Comparison of ENCODE assay signal across 12 cellular contexts in genomic region chr1:39089811-39090519, GRCh38.
A peak's percentile ranks its signal among the peaks of the same experiment; 100 is the strongest.
DNase-seq lines count a peak whose midpoint lies in the region; ATAC-seq and TF ChIP-seq lines count a peak whose summit lies in the region.
"Had no signal": no experiment of that assay in that cellular context is flagged by ENCODE, and none has a peak within 500 bp of the region (broad histone marks: within the 10 kb centered on the region; RNA-seq: fewer than 3 reads in every experiment).

No MANE protein-coding gene starts in this region.

- H3K18ac ChIP-seq in IMR-90 (ENCODE audit: low read depth, low read length), result no peak overlapping the region

- H3K27me3 ChIP-seq in IMR-90 (ENCODE audit: control insufficient read depth, insufficient read depth, low read length) (no peaks in the 10 kb centered on the region), layer of hippocampus (ENCODE audit: control insufficient read depth, insufficient read depth, low read length) (no peaks in the 10 kb centered on the region), stomach smooth muscle (ENCODE audit: control insufficient read depth in 1 of 2, insufficient read depth in 2 of 2, low read length in 2 of 2) (no peaks in the 10 kb centered on the region)
- no peaks in the 10 kb centered on the region for H3K27me3 ChIP-seq in CD8-positive, alpha-beta memory T cell (ENCODE audit: insufficient read depth, low read length, poor library complexity, severe bottlenecking)

- H3K27me3 Mint-ChIP-seq in CD8-positive, alpha-beta memory T cell, result peaks cover 3 to 7% of the 10 kb centered on the region in 2 donors

- H3K14ac ChIP-seq in IMR-90 (replicated peaks; ENCODE audit: low read depth, low read length), result no peak overlapping the region

- H3K27ac ChIP-seq in IMR-90 (ENCODE audit: insufficient read depth, low read length), result no peak overlapping the region
- peak overlapping the region; percentile 78 for H3K27ac ChIP-seq in layer of hippocampus (ENCODE audit: low read depth, low read length)
- peak overlapping the region; percentile 18 for H3K27ac ChIP-seq in stomach smooth muscle (ENCODE audit: low read length)
- H3K27ac ChIP-seq in CD8-positive, alpha-beta memory T cell (ENCODE audit: low read depth, low read length), result no peak overlapping the region

- peak overlapping the region in 3 of 8 donors; percentile 63 to 96 (median 83) for H3K27ac Mint-ChIP-seq in CD8-positive, alpha-beta memory T cell
- H3K27ac Mint-ChIP-seq: activated CD4-positive, alpha-beta memory T cell treated with anti-CD3 and anti-CD28 coated beads, Interleukin-2, amount 10 ng/mL, durations not matched to agents 7 days and 5 days had no signal

- no peaks in the 10 kb centered on the region for H3K9me3 Mint-ChIP-seq in CD8-positive, alpha-beta memory T cell
- H3K9me3 Mint-ChIP-seq: activated CD4-positive, alpha-beta memory T cell treated with anti-CD3 and anti-CD28 coated beads, Interleukin-2, amount 10 ng/mL, durations not matched to agents 7 days and 5 days had no signal

- in situ Hi-C loops in IMR-90 (cut with MboI; ENCODE audit: low sequenced_read_pairs), result loop anchor here (5.0 kb wide), 1 partner anchor 228 kb away; no protein-coding TSS in a partner anchor

- H2BK120ac ChIP-seq in IMR-90 (ENCODE audit: low read depth, low read length), result no peak overlapping the region

- no peaks in the 10 kb centered on the region for H3K79me1 ChIP-seq in IMR-90 (ENCODE audit: low read depth in 1 of 2, low read length in 2 of 2)

- no peaks in the 10 kb centered on the region for H3K36me3 ChIP-seq in IMR-90 (ENCODE audit: control insufficient read depth, insufficient read depth, low read length)
- H3K36me3 ChIP-seq in stomach smooth muscle (ENCODE audit: control insufficient read depth in 2 of 2, insufficient read depth in 2 of 2, low read length in 2 of 2), result no peaks in the 10 kb centered on the region
- H3K36me3 ChIP-seq in CD8-positive, alpha-beta memory T cell (ENCODE audit: insufficient read depth, low read length), result no peaks in the 10 kb centered on the region
- no peaks in the 10 kb centered on the region for H3K36me3 ChIP-seq in mucosa of descending colon (ENCODE audit: low read depth)

- H3K4me2 ChIP-seq in IMR-90 (ENCODE audit: low read depth, low read length), result no peak overlapping the region

- no peak overlapping the region for H2BK20ac ChIP-seq in IMR-90 (ENCODE audit: low read depth, low read length)

- H4K5ac ChIP-seq in IMR-90 (ENCODE audit: low read depth, low read length), result no peak overlapping the region

- no peak overlapping the region for H3K4ac ChIP-seq in IMR-90 (ENCODE audit: low read depth, low read length)

- no peak overlapping the region for H3K56ac ChIP-seq in IMR-90 (ENCODE audit: extremely low read depth, insufficient read depth, low read length)

- no TSS peak for BruUV-seq in IMR-90 (replicated peaks; lab: Mats Ljungman, UMichigan)

- H2BK15ac ChIP-seq in IMR-90 (ENCODE audit: low read depth, low read length), result no peak overlapping the region

- TF ChIP-seq CTCF in IMR-90 (conservative IDR thresholded peaks at IDR 0.05; ENCODE audit: low read depth, low read length) (no peak), cardiac fibroblast (IDR thresholded peaks at IDR 0.05; ENCODE audit: low read depth, low read length) (no peak), mucosa of descending colon (IDR thresholded peaks at IDR 0.05) (no peak)

- peaks cover 0 to 1% (median 0%) of the 10 kb centered on the region in 3 donors for H3K36me3 Mint-ChIP-seq in CD8-positive, alpha-beta memory T cell

- H2BK5ac ChIP-seq in IMR-90 (ENCODE audit: low read depth, low read length, poor library complexity, severe bottlenecking), result no peak overlapping the region

- no peak overlapping the region for H4K8ac ChIP-seq in IMR-90 (ENCODE audit: low read depth in 2 of 2, low read length in 2 of 2)

- H3K9me3 ChIP-seq in IMR-90 (ENCODE audit: control insufficient read depth, insufficient read depth, low read length) (no peaks in the 10 kb centered on the region), stomach smooth muscle (ENCODE audit: control insufficient read depth in 2 of 2, low read length in 2 of 2) (no peaks in the 10 kb centered on the region), mucosa of descending colon (no peaks in the 10 kb centered on the region)
- H3K9me3 ChIP-seq in CD8-positive, alpha-beta memory T cell (ENCODE audit: low read length), result no peaks in the 10 kb centered on the region

- TF ChIP-seq RAD21 in IMR-90 (IDR thresholded peaks at IDR 0.05; ENCODE audit: low read length), result no peak

- H3K4me1 ChIP-seq in IMR-90 (ENCODE audit: control insufficient read depth, insufficient read depth, low read length), result peaks cover 13% of the 10 kb centered on the region
- peaks cover 20% of the 10 kb centered on the region for H3K4me1 ChIP-seq in stomach smooth muscle (ENCODE audit: control insufficient read depth, insufficient read depth, low read length)
- H3K4me1 ChIP-seq in CD8-positive, alpha-beta memory T cell (ENCODE audit: insufficient read depth, low read length), result peaks cover 5% of the 10 kb centered on the region
- peaks cover 6% of the 10 kb centered on the region for H3K4me1 ChIP-seq in mucosa of descending colon (ENCODE audit: low read depth)

- intact Hi-C loops in IMR-90 (cut with micrococcal nuclease) (loop anchor here (5.0 to 10.0 kb wide), 4 partner anchors 38 to 565 kb away; partner anchors contain the start of gene NDUFS5), mucosa of descending colon (cut with DNase I, micrococcal nuclease) (no loop called here)

- H3K23ac ChIP-seq in IMR-90 (ENCODE audit: low read depth, low read length), result no peak overlapping the region

- peak overlapping the region; percentile 71 for H2AFZ ChIP-seq in IMR-90 (replicated peaks; ENCODE audit: low read length, poor library complexity)

- ATAC-seq in IMR-90 (ENCODE audit: low read depth), result peak; percentile 16
- ATAC-seq in HG03378 (IDR thresholded peaks at IDR 0.05; ENCODE audit: unreplicated experiment), result no peak
- ATAC-seq in mucosa of descending colon, result no peak

- H4K20me1 ChIP-seq in IMR-90 (ENCODE audit: insufficient read depth, low read length), result no peaks in the 10 kb centered on the region

- H2AK9ac ChIP-seq in IMR-90 (replicated peaks; ENCODE audit: low read depth, low read length, poor library complexity), result no peak overlapping the region

- H3K9ac ChIP-seq in IMR-90 (ENCODE audit: low read depth, low read length), result no peak overlapping the region
- no peak overlapping the region for H3K9ac ChIP-seq in stomach smooth muscle (ENCODE audit: low read length in 2 of 2)

- CTCF ChIA-PET in IMR-90 (lab: Yijun Ruan, JAX), result interaction anchor here (0.7 to 0.9 kb wide), 2 partner anchors 9 to 102 kb away, joined by 3 read pairs; no protein-coding TSS in a partner anchor
- CTCF ChIA-PET in CD8-positive, alpha-beta memory T cell (lab: Charles Lee), result interaction anchor here (1.5 kb wide), 2 partner anchors 7 to 217 kb away, joined by 4 to 6 read pairs; partner anchors contain the start of gene MYCBP

- POLR2A ChIA-PET in IMR-90 (lab: Charles Lee; ENCODE audit: unreplicated experiment), result no interaction called here
- POLR2A ChIA-PET in CD8-positive, alpha-beta memory T cell (lab: Charles Lee), result no interaction called here

- WGBS in IMR-90 (ENCODE audit: extremely low coverage in 2 of 2, insufficient read length in 1 of 2), 2 experiments, result no CpG with 5 or more reads among the region's 5 CpGs

- H3K9me1 ChIP-seq in IMR-90 (ENCODE audit: insufficient read depth, low read length), result 0 out of 2 replicates have a peak, but pooled peaks cover 2% of the 10 kb centered on the region

- no peak overlapping the region for H3K4me3 ChIP-seq in IMR-90 (ENCODE audit: insufficient read depth, low read depth, low read length)
- no peak overlapping the region for H3K4me3 ChIP-seq in cardiac fibroblast (replicated peaks in 1 of 2; ENCODE audit: low read depth in 2 of 2, low read length in 2 of 2)
- H3K4me3 ChIP-seq in stomach smooth muscle (ENCODE audit: low read length in 2 of 2), result no peak overlapping the region
- no peak overlapping the region for H3K4me3 ChIP-seq in CD8-positive, alpha-beta memory T cell (ENCODE audit: low read length)
- H3K4me3 ChIP-seq in mucosa of descending colon, result no peak overlapping the region

- peak overlapping the region in 2 of 7 donors; percentile 54 to 55 for H3K4me3 Mint-ChIP-seq in CD8-positive, alpha-beta memory T cell
- H3K4me3 Mint-ChIP-seq: activated CD4-positive, alpha-beta memory T cell treated with anti-CD3 and anti-CD28 coated beads, Interleukin-2, amount 10 ng/mL, durations not matched to agents 7 days and 5 days had no signal

- TF ChIP-seq POLR2A in IMR-90 (IDR thresholded peaks at IDR 0.05; ENCODE audit: low read depth, low read length), result no peak

- peaks cover 8 to 12% (median 10%) of the 10 kb centered on the region in 3 donors for H3K4me1 Mint-ChIP-seq in CD8-positive, alpha-beta memory T cell

- no peak overlapping the region for H4K91ac ChIP-seq in IMR-90 (ENCODE audit: insufficient read depth, low read depth, low read length)

- DNase-seq in IMR-90 (no peak), cardiac fibroblast (ENCODE audit: low read depth in 2 of 2) (peak; percentile 12 to 65), NCI-H1436 treated with DMSO at 0.1 percent for 48 hours (lab: John Stamatoyannopoulos, UW) (no peak), mucosa of descending colon (no peak)
- no peak for DNase-seq in CD8-positive, alpha-beta memory T cell
- DNase-seq: activated CD4-positive, alpha-beta memory T cell treated with anti-CD3 and anti-CD28 coated beads, Interleukin-2, amount 10 ng/mL, durations not matched to agents 7 days and 5 days; DMS53; glutamatergic neuron; SHP77 had no signal

- H2AK5ac ChIP-seq in IMR-90 (ENCODE audit: low read depth, low read length), result no peak overlapping the region

- dilution Hi-C loops in IMR-90 (cut with HindIII; ENCODE audit: low sequenced_read_pairs, unreplicated experiment), result no loop called here

TF ChIP-seq in IMR-90, 13 proteins besides CTCF, POLR2A, EP300 and RAD21:
- TF ChIP-seq RFX5 (IDR thresholded peaks at IDR 0.05; ENCODE audit: low read depth, low read length) (no peak), USF2 (IDR thresholded peaks at IDR 0.05; ENCODE audit: low read depth, low read length) (peak; percentile 72; the same call in 1 of the 2 replicates)

Comparison
In these comparisons a context has a peak if more than half of its experiments do, and no peak if none do; other contexts are left out.
1. DNase-seq: peak in cardiac fibroblast (2 of 2); none in IMR-90 (single experiment), NCI-H1436 treated with DMSO at 0.1 percent for 48 hours (single experiment), CD8-positive, alpha-beta memory T cell (0 of 5) and mucosa of descending colon (0 of 3).
2. H3K27ac ChIP-seq: peak in layer of hippocampus (single experiment) and stomach smooth muscle (single experiment); none in IMR-90 (single experiment) and CD8-positive, alpha-beta memory T cell (single experiment).